1 cellular context compared by ENCODE assay signal in the genomic region with DNA sequence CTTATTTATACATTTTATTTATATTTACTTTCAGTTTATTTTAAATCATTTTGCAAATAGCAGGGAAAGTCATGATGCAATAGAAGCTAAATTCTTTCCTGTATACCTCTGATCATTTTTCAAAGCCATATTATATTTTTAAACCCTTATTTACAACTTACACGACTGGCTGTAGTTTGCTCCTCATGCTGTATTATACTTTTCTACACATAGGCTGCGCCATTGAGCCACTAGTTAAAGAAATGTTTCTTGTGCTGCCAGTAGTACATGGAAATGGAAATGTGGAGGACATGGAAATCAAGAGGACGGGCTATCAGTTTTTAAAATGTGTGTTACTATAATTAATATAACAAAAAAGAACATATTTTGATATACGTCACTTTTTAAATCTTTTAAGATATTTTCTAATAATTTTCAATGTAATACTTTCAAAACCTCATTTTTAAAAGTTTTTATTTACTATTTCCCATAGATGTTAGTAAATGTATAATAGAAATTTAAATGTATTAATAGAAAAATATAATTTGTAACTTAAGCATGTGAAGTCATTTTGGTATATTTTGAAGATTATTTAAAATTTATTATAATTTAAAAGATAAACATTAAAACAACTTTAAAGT.
TF ChIP-seq lines count a peak whose summit lies in the region.

No MANE protein-coding gene starts in this region.

TF ChIP-seq in SK-N-SH, 30 proteins besides CTCF, POLR2A, EP300 and RAD21 (continued from another document):
- no peak for TF ChIP-seq ZBTB33 (IDR thresholded peaks at IDR 0.05; ENCODE audit: borderline replicate concordance, low read depth)
- TF ChIP-seq GATA2 (CRISPR knock-in tag; IDR thresholded peaks at IDR 0.05): no peak
- TF ChIP-seq, protein P1, sequence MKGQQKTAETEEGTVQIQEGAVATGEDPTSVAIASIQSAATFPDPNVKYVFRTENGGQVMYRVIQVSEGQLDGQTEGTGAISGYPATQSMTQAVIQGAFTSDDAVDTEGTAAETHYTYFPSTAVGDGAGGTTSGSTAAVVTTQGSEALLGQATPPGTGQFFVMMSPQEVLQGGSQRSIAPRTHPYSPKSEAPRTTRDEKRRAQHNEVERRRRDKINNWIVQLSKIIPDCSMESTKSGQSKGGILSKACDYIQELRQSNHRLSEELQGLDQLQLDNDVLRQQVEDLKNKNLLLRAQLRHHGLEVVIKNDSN (IDR thresholded peaks at IDR 0.05; ENCODE audit: borderline replicate concordance, low read depth): no peak
- TF ChIP-seq, protein P2, sequence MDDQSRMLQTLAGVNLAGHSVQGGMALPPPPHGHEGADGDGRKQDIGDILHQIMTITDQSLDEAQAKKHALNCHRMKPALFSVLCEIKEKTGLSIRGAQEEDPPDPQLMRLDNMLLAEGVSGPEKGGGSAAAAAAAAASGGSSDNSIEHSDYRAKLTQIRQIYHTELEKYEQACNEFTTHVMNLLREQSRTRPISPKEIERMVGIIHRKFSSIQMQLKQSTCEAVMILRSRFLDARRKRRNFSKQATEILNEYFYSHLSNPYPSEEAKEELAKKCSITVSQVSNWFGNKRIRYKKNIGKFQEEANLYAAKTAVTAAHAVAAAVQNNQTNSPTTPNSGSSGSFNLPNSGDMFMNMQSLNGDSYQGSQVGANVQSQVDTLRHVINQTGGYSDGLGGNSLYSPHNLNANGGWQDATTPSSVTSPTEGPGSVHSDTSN (IDR thresholded peaks at IDR 0.05): no peak
- no peak for TF ChIP-seq FOXM1 (IDR thresholded peaks at IDR 0.05; ENCODE audit: low read depth)
TF ChIP-seq in SK-N-SH: peak in this region for 2.
